In the genomic region with DNA sequence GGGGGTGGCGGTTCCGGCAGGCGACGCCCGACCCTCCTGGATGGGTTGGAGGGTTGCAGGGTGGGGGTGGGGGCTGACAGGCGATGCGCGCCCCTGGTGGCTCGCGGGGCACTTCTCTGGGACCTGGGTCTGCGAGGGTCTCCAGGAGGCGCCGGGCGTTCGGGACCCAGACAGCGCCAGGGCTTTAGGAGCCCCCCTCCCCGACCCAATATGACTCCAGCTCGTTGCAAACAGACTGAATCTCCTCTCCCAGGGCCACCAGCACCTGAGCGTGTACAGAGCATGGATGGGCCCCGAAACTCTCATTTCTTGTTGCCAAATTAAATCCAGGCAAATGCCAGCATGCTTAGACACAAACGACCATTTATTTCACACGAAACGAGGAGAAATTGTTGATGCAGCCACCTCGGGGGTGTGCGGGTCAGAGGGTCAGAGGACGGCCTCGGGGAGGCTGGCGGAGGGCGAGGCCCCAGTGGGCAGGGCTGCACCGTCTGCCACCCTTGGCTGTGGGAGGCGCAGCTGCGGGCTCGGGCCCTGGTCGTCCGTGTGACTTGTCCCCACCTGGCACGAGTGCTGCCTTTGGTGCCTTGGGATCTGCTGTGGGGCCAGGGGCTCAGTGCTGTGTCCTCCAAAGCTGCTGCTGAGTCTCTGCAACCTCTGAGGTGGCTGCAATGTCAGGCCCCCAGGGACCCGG, we compare ENCODE assay signal across 8 cellular contexts. TPM values are rescaled to one million over a fixed set of nuclear protein-coding genes. Genes with fewer than 3 reads are reported as not detected.
A peak's percentile ranks its signal among the peaks of the same experiment; 100 is the strongest.
DNase-seq lines count a peak whose midpoint lies in the region; ATAC-seq and TF ChIP-seq lines count a peak whose summit lies in the region.

No MANE protein-coding gene starts in this region.

- peak in 4 of 8 donors; percentile 7 to 23 (median 8) for ATAC-seq in heart right ventricle
- no peak for ATAC-seq in thoracic aorta (ENCODE audit: insufficient number of reproducible peaks, low FRiP score, low read depth)
- ATAC-seq in HG03159 (IDR thresholded peaks at IDR 0.05; ENCODE audit: unreplicated experiment), result no peak

- CTCF ChIA-PET in A673 (lab: Charles Lee), result no interaction called here

- no peaks in the 10 kb centered on the region for H3K36me3 ChIP-seq in A673 (ENCODE audit: insufficient read depth, low read length, poor library complexity, severe bottlenecking)
- H3K36me3 ChIP-seq in WERI-Rb-1, result no peaks in the 10 kb centered on the region
- H3K36me3 ChIP-seq in heart right ventricle, result no peaks in the 10 kb centered on the region
- H3K36me3 ChIP-seq in thoracic aorta, result no peaks in the 10 kb centered on the region

- H3K27ac ChIP-seq in A673 (ENCODE audit: low read depth, low read length, poor library complexity, severe bottlenecking) (no peak overlapping the region), WERI-Rb-1 (peak overlapping the region; percentile 70), heart right ventricle (no peak overlapping the region), thoracic aorta (no peak overlapping the region)

- DNase-seq in A673 (ENCODE audit: low spot score) (peak; percentile 38), GM13976 (ENCODE audit: low spot score) (peak; percentile 75), WERI-Rb-1 (peak; percentile 66), heart right ventricle (peak in 1 of 2 donors; percentile 48), thoracic aorta (ENCODE audit: low spot score) (no peak), NCI-H128 (lab: John Stamatoyannopoulos, UW; ENCODE audit: unreplicated experiment) (no peak)
- no peak for DNase-seq in NK-92 treated with Interleukin-12 subunit alpha and Interleukin-12 subunit beta, amount 100 ng/mL, for 24 hours (lab: John Stamatoyannopoulos, UW)

- H3K27me3 ChIP-seq in A673 (replicated peaks; ENCODE audit: insufficient read depth, low read depth, low read length, poor library complexity), result no peaks in the 10 kb centered on the region
- no peaks in the 10 kb centered on the region for H3K27me3 ChIP-seq in WERI-Rb-1 (ENCODE audit: insufficient read depth, low read depth, severe bottlenecking)
- peaks cover 0 to 7% (median 0%) of the 10 kb centered on the region in 7 donors for H3K27me3 ChIP-seq in heart right ventricle
- no peaks in the 10 kb centered on the region for H3K27me3 ChIP-seq in thoracic aorta (replicated peaks; ENCODE audit: insufficient read depth)

- intact Hi-C loops in A673 (cut with micrococcal nuclease; ENCODE audit: unreplicated experiment), result no loop called here
- intact Hi-C loops in heart right ventricle (cut with DNase I), result loop anchor here in 4 of 10 donors (5.0 to 10.0 kb wide), 4 partner anchors 82 to 192 kb away; a partner anchor contains a TSS

- POLR2A ChIA-PET in A673 (lab: Charles Lee; ENCODE audit: low non-redundant PET), result no interaction called here

- H3K4me3 ChIP-seq in A673 (ENCODE audit: low read depth, low read length, poor library complexity, severe bottlenecking) (no peak overlapping the region), WERI-Rb-1 (ENCODE audit: low read depth, low read length) (no peak overlapping the region), heart right ventricle (no peak overlapping the region), thoracic aorta (no peak overlapping the region)

- peak; percentile 75 for TF ChIP-seq CTCF in A673 (conservative IDR thresholded peaks at IDR 0.05; ENCODE audit: low read depth, low read length)
- TF ChIP-seq CTCF in GM13976 (IDR thresholded peaks at IDR 0.05; ENCODE audit: borderline replicate concordance, control extremely low read depth, extremely low read depth, insufficient read depth, missing control alignments), result peak; percentile 55
- peak; percentile 70 for TF ChIP-seq CTCF in WERI-Rb-1 (IDR thresholded peaks at IDR 0.05; ENCODE audit: low read depth, low read length)
- TF ChIP-seq CTCF in heart right ventricle (IDR thresholded peaks at IDR 0.05), result peak; percentile 60 to 74 (median 71)
- peak; percentile 43 for TF ChIP-seq CTCF in thoracic aorta (IDR thresholded peaks at IDR 0.05)

- no TSS peak for BruUV-seq in A673 (replicated peaks; lab: Mats Ljungman, UMichigan)

- in situ Hi-C loops in GM13976 (cut with MboI; ENCODE audit: low sequenced_read_pairs, unreplicated experiment), result no loop called here

- WGBS in heart right ventricle, 2 donors, result 28 to 32% methylated on average over 37 of the region's 37 CpGs

- H3K9me3 ChIP-seq in A673 (ENCODE audit: low read depth, low read length, poor library complexity, severe bottlenecking) (no peaks in the 10 kb centered on the region), WERI-Rb-1 (ENCODE audit: severe bottlenecking) (no peaks in the 10 kb centered on the region), heart right ventricle (no peaks in the 10 kb centered on the region), thoracic aorta (no peaks in the 10 kb centered on the region)

- H3K4me1 ChIP-seq in A673 (ENCODE audit: insufficient read depth, low read length, poor library complexity, severe bottlenecking) (no peaks in the 10 kb centered on the region), heart right ventricle (peaks cover 5 to 49% (median 28%) of the 10 kb centered on the region in 9 donors), thoracic aorta (ENCODE audit: control insufficient read depth in 1 of 2, low read depth in 2 of 2) (no peaks in the 10 kb centered on the region)

RNA-seq across cellular contexts. Expression of a gene that starts 20.9 kb away (rescaled TPM):
- total RNA-seq in A673 (2021) (not detected in 2 replicates), heart right ventricle (1 to 10 TPM in 2 of 10 donors, under 1 TPM in 8; 0.11 to 5.1 (median 0.60) TPM), thoracic aorta (under 1 TPM in 1 of 2 donors, not detected in 1; 0.27 TPM)
- 1 to 10 TPM in 1 of 2 donors, under 1 TPM in 1; 0.30 to 1.2 TPM for polyA plus RNA-seq in heart right ventricle

Comparison
In these comparisons a context has a peak if more than half of its experiments do, and no peak if none do; other contexts are left out.
1. DNase-seq: peak in A673 (single experiment), GM13976 (single experiment) and WERI-Rb-1 (single experiment); none in thoracic aorta (single experiment), NK-92 treated with Interleukin-12 subunit alpha and Interleukin-12 subunit beta, amount 100 ng/mL, for 24 hours (single experiment) and NCI-H128 (single experiment).
2. Peak in every context shown above with its lines, with median percentiles within 50 percentile points of each other: CTCF ChIP-seq.